ENCODE assay signal across 12 cellular contexts in the genomic region with DNA sequence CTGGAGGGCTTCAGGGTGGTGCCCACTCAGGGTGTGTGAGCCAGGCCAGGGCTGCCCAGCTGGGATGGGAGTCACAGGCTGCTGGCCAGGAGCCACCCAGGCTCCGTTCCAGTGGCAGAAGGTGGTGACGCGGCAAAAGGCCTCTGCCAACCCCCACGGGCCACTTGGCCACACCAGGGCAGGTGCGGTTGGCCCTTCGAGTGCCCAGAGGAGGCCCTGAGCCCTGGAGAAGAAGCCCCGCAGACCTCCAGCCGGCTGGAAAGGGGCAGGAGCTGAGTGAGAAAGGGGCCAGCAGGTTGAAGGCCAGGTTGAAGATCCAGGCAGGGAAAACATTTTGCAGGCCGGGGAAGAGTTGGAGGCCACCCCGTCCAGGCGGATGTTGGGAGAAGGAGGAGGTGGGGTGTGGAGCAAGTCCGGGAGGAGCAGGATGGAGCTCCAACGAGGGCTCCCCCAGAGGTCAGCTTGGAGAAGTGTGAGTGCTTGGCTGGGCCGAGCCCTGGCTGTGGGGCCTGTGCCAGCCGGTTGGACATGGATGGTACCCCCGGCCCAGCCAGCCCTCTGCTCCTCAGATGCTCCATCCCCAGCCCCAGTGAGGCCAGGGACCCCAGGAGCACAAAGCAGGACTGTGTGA. TPM values are rescaled to one million over a fixed set of nuclear protein-coding genes. Genes with fewer than 3 reads are reported as not detected.
A peak's percentile ranks its signal among the peaks of the same experiment; 100 is the strongest.
DNase-seq lines count a peak whose midpoint lies in the region; ATAC-seq, FAIRE-seq and TF ChIP-seq lines count a peak whose summit lies in the region.
"Had no signal": no experiment of that assay in that cellular context is flagged by ENCODE, and none has a peak within 500 bp of the region (broad histone marks: within the 10 kb centered on the region; RNA-seq: fewer than 3 reads in every experiment).

No MANE protein-coding gene starts in this region.

- H3K36me3 Mint-ChIP-seq in activated CD8-positive, alpha-beta T cell treated with anti-CD3 and anti-CD28 coated beads, Interleukin-2, amount 10 ng/mL, durations not matched to agents 7 days and 5 days (ENCODE audit: low read depth): no peaks in the 10 kb centered on the region
- peaks cover 1% of the 10 kb centered on the region for H3K36me3 Mint-ChIP-seq in activated CD8-positive, alpha-beta memory T cell treated with anti-CD3 and anti-CD28 coated beads, Interleukin-2, amount 10 ng/mL, durations not matched to agents 7 days and 5 days
- H3K36me3 Mint-ChIP-seq: activated naive CD8-positive, alpha-beta T cell treated with anti-CD3 and anti-CD28 coated beads, Interleukin-2, amount 10 ng/mL, durations not matched to agents 7 days and 5 days had no signal

- FAIRE-seq in D721Med (lab: Jason Lieb, UNC): no peak

- POLR2A ChIA-PET in activated CD8-positive, alpha-beta T cell treated with anti-CD3 and anti-CD28 coated beads, Interleukin-2, amount 10 ng/mL, durations not matched to agents 7 days and 5 days (lab: Charles Lee): no interaction called here

- H4K20me1 ChIP-seq in neural cell (ENCODE audit: insufficient read depth): no peaks in the 10 kb centered on the region

- no peak for TF ChIP-seq CTCF in fibroblast of mammary gland (conservative IDR thresholded peaks at IDR 0.05; ENCODE audit: control insufficient read depth, insufficient read depth, low read depth, low read length)
- TF ChIP-seq CTCF in neural cell (IDR thresholded peaks at IDR 0.05; ENCODE audit: poor library complexity, severe bottlenecking): no peak
- no peak for TF ChIP-seq CTCF in D721Med (IDR thresholded peaks at IDR 0.05; ENCODE audit: insufficient read depth, missing control alignments)

- no peak overlapping the region for H3K27ac ChIP-seq in neural cell (ENCODE audit: low read length)
- H3K27ac ChIP-seq: esophagus muscularis mucosa, VCaP had no signal

- no peak overlapping the region for H2AFZ ChIP-seq in neural cell (ENCODE audit: low read depth, low read length)

- H3K27ac Mint-ChIP-seq in activated CD8-positive, alpha-beta T cell treated with anti-CD3 and anti-CD28 coated beads, Interleukin-2, amount 10 ng/mL, durations not matched to agents 7 days and 5 days: no peak overlapping the region
- H3K27ac Mint-ChIP-seq in activated CD8-positive, alpha-beta memory T cell treated with anti-CD3 and anti-CD28 coated beads, Interleukin-2, amount 10 ng/mL, durations not matched to agents 7 days and 5 days: no peak overlapping the region
- H3K27ac Mint-ChIP-seq: activated naive CD8-positive, alpha-beta T cell treated with anti-CD3 and anti-CD28 coated beads, Interleukin-2, amount 10 ng/mL, durations not matched to agents 7 days and 5 days had no signal

- DNase-seq in ELR (ENCODE audit: low read depth) (peak; percentile 53), NCI-H446 treated with DMSO at 0.1 percent for 48 hours (lab: John Stamatoyannopoulos, UW) (peak; percentile 1), fibroblast of mammary gland (ENCODE audit: low read depth) (peak; percentile 31), D721Med (ENCODE audit: insufficient read length, low spot score) (no peak)
- no peak for DNase-seq in activated CD8-positive, alpha-beta T cell treated with anti-CD3 and anti-CD28 coated beads, Interleukin-2, amount 10 ng/mL, durations not matched to agents 7 days and 5 days
- no peak for DNase-seq in activated CD8-positive, alpha-beta memory T cell treated with anti-CD3 and anti-CD28 coated beads, Interleukin-2, amount 10 ng/mL, durations not matched to agents 7 days and 5 days
- DNase-seq: activated naive CD8-positive, alpha-beta T cell treated with anti-CD3 and anti-CD28 coated beads, Interleukin-2, amount 10 ng/mL, durations not matched to agents 7 days and 5 days; DMS153 had no signal

- H3K79me2 ChIP-seq in neural cell (replicated peaks; ENCODE audit: insufficient read depth, low read length): no peaks in the 10 kb centered on the region

- no peak overlapping the region for H3K4me3 ChIP-seq in fibroblast of mammary gland (ENCODE audit: control insufficient read depth, low read depth, low read length)
- no peak overlapping the region for H3K4me3 ChIP-seq in neural cell (ENCODE audit: low read length)
- H3K4me3 ChIP-seq: esophagus muscularis mucosa had no signal

- CTCF ChIA-PET in activated CD8-positive, alpha-beta T cell treated with anti-CD3 and anti-CD28 coated beads, Interleukin-2, amount 10 ng/mL, durations not matched to agents 7 days and 5 days (lab: Charles Lee): interaction anchor here (1.4 kb wide), 1 partner anchor 158 kb away, joined by 3 read pairs; the partner anchor contains the start of gene IDUA
- CTCF ChIA-PET in activated CD8-positive, alpha-beta memory T cell treated with anti-CD3 and anti-CD28 coated beads, Interleukin-2, amount 10 ng/mL, durations not matched to agents 7 days and 5 days (lab: Charles Lee): no interaction called here

- H3K4me3 Mint-ChIP-seq in activated CD8-positive, alpha-beta T cell treated with anti-CD3 and anti-CD28 coated beads, Interleukin-2, amount 10 ng/mL, durations not matched to agents 7 days and 5 days: no peak overlapping the region
- H3K4me3 Mint-ChIP-seq in activated CD8-positive, alpha-beta memory T cell treated with anti-CD3 and anti-CD28 coated beads, Interleukin-2, amount 10 ng/mL, durations not matched to agents 7 days and 5 days: no peak overlapping the region
- H3K4me3 Mint-ChIP-seq: activated naive CD8-positive, alpha-beta T cell treated with anti-CD3 and anti-CD28 coated beads, Interleukin-2, amount 10 ng/mL, durations not matched to agents 7 days and 5 days had no signal

- no peak for TF ChIP-seq RAD21 in neural cell (conservative IDR thresholded peaks at IDR 0.05)

- no peaks in the 10 kb centered on the region for H3K36me3 ChIP-seq in neural cell (ENCODE audit: insufficient read depth, low read length)
- H3K36me3 ChIP-seq: esophagus muscularis mucosa had no signal

- H3F3A ChIP-seq in neural cell (ENCODE audit: insufficient read depth, low read length, poor library complexity, severe bottlenecking): no peaks in the 10 kb centered on the region

- no peak for ATAC-seq in activated CD8-positive, alpha-beta T cell treated with anti-CD3 and anti-CD28 coated beads, Interleukin-2, amount 10 ng/mL, durations not matched to agents 7 days and 5 days
- ATAC-seq in activated CD8-positive, alpha-beta memory T cell treated with anti-CD3 and anti-CD28 coated beads, Interleukin-2, amount 10 ng/mL, durations not matched to agents 7 days and 5 days: no peak
- no peak for ATAC-seq in HG03108 (IDR thresholded peaks at IDR 0.05; ENCODE audit: unreplicated experiment)

- H3K9ac ChIP-seq in neural cell (ENCODE audit: low read length): no peak overlapping the region

- H3K4me1 Mint-ChIP-seq in activated CD8-positive, alpha-beta T cell treated with anti-CD3 and anti-CD28 coated beads, Interleukin-2, amount 10 ng/mL, durations not matched to agents 7 days and 5 days (ENCODE audit: low read depth): peaks cover 12% of the 10 kb centered on the region
- H3K4me1 Mint-ChIP-seq in activated CD8-positive, alpha-beta memory T cell treated with anti-CD3 and anti-CD28 coated beads, Interleukin-2, amount 10 ng/mL, durations not matched to agents 7 days and 5 days: peaks cover 4% of the 10 kb centered on the region

- no peaks in the 10 kb centered on the region for H3K9me3 ChIP-seq in neural cell (ENCODE audit: low read length)

- peaks cover 17% of the 10 kb centered on the region for H3K27me3 Mint-ChIP-seq in activated CD8-positive, alpha-beta T cell treated with anti-CD3 and anti-CD28 coated beads, Interleukin-2, amount 10 ng/mL, durations not matched to agents 7 days and 5 days (ENCODE audit: low read depth)
- peaks cover 28% of the 10 kb centered on the region for H3K27me3 Mint-ChIP-seq in activated CD8-positive, alpha-beta memory T cell treated with anti-CD3 and anti-CD28 coated beads, Interleukin-2, amount 10 ng/mL, durations not matched to agents 7 days and 5 days

- no peak for TF ChIP-seq EP300 in neural cell (conservative IDR thresholded peaks at IDR 0.05; ENCODE audit: poor library complexity, severe bottlenecking)

- no peaks in the 10 kb centered on the region for H3K9me3 Mint-ChIP-seq in activated CD8-positive, alpha-beta T cell treated with anti-CD3 and anti-CD28 coated beads, Interleukin-2, amount 10 ng/mL, durations not matched to agents 7 days and 5 days (ENCODE audit: insufficient read depth)
- H3K9me3 Mint-ChIP-seq in activated CD8-positive, alpha-beta memory T cell treated with anti-CD3 and anti-CD28 coated beads, Interleukin-2, amount 10 ng/mL, durations not matched to agents 7 days and 5 days (ENCODE audit: low read depth): no peaks in the 10 kb centered on the region

- no peak overlapping the region for H3K4me2 ChIP-seq in neural cell (ENCODE audit: low read length)

- H3K27me3 ChIP-seq in neural cell (ENCODE audit: insufficient read depth, low read depth, low read length): peaks cover 15% of the 10 kb centered on the region

- no peaks in the 10 kb centered on the region for H3K9me2 ChIP-seq in neural cell (ENCODE audit: insufficient read depth, low read length)

TF ChIP-seq in neural cell, 6 proteins besides CTCF, POLR2A, EP300 and RAD21:
- peak; percentile 7 for TF ChIP-seq MXI1 (conservative IDR thresholded peaks at IDR 0.05; ENCODE audit: poor library complexity, severe bottlenecking)
- no peak for TF ChIP-seq TAF1 (IDR thresholded peaks at IDR 0.05; ENCODE audit: low read depth)

RNA-seq across cellular contexts. Expression of gene CPLX1, which starts 2.8 kb away (rescaled TPM):
- 5.1 and 7.6 TPM in 2 replicates for polyA plus RNA-seq in neural cell
- 5.1 and 5.6 TPM in 2 replicates for polyA minus RNA-seq in neural cell
- under 1 TPM; 0.39 to 0.53 TPM for total RNA-seq in activated CD8-positive, alpha-beta T cell treated with anti-CD3 and anti-CD28 coated beads, Interleukin-2, amount 10 ng/mL, durations not matched to agents 7 days and 5 days
- total RNA-seq in activated CD8-positive, alpha-beta memory T cell treated with anti-CD3 and anti-CD28 coated beads, Interleukin-2, amount 10 ng/mL, durations not matched to agents 7 days and 5 days: 1 to 10 TPM in 1 of 2 experiments, under 1 TPM in 1; 0.14 to 1.3 TPM

Comparison
In these comparisons a context has a peak if more than half of its experiments do, and no peak if none do; other contexts are left out.
1. DNase-seq: peak in ELR (single experiment), NCI-H446 treated with DMSO at 0.1 percent for 48 hours (single experiment) and fibroblast of mammary gland (single experiment); none in activated CD8-positive, alpha-beta T cell treated with anti-CD3 and anti-CD28 coated beads, Interleukin-2, amount 10 ng/mL, durations not matched to agents 7 days and 5 days (single experiment), D721Med (single experiment) and activated CD8-positive, alpha-beta memory T cell treated with anti-CD3 and anti-CD28 coated beads, Interleukin-2, amount 10 ng/mL, durations not matched to agents 7 days and 5 days (single experiment).